In the genomic region with DNA sequence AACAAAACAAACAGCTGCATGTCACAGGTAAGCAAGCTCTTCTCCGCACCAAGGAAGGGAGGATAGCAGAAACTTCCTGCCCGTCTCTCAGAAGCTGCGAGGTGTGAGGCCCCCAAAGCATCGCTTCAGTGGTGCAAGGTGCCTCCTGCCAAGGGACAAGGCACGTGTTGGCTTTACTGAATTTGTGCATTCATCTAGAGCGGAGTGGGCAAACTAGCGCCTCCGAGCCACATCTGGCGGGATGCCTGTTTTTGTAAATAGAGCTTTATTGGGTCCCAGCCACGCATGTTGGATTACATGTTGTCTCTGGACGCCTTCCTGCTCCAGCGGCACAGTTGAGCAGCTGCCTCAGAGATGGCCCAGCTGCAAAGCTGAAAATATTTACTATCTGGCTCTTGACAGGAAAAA, we compare ENCODE assay signal across 9 cellular contexts. TPM values are rescaled to one million over a fixed set of nuclear protein-coding genes. Genes with fewer than 3 reads are reported as not detected.
DNase-seq lines count a peak whose midpoint lies in the region; ATAC-seq and TF ChIP-seq lines count a peak whose summit lies in the region.
"Had no signal": no experiment of that assay in that cellular context is flagged by ENCODE, and none has a peak within 500 bp of the region (broad histone marks: within the 10 kb centered on the region; RNA-seq: fewer than 3 reads in every experiment).

No MANE protein-coding gene starts in this region.

- intact Hi-C loops in colonic mucosa (cut with DNase I), result no loop called here

- H3K4me1 Mint-ChIP-seq in IgD-negative memory B cell, result peaks cover 0 to 9% (median 7%) of the 10 kb centered on the region in 3 donors
- H3K4me1 Mint-ChIP-seq in activated T-helper 17 cell treated with anti-CD3 and anti-CD28 coated beads, Interleukin-2, amount 50 U/mL, for 72 hours, result no peaks in the 10 kb centered on the region

- H3K36me3 Mint-ChIP-seq in IgD-negative memory B cell, result peaks cover 1% of the 10 kb centered on the region
- no peaks in the 10 kb centered on the region for H3K36me3 Mint-ChIP-seq in activated T-helper 17 cell treated with anti-CD3 and anti-CD28 coated beads, Interleukin-2, amount 50 U/mL, for 72 hours (ENCODE audit: low read depth)

- H3K27me3 Mint-ChIP-seq in IgD-negative memory B cell, result no peaks in the 10 kb centered on the region
- no peaks in the 10 kb centered on the region for H3K27me3 Mint-ChIP-seq in activated T-helper 17 cell treated with anti-CD3 and anti-CD28 coated beads, Interleukin-2, amount 50 U/mL, for 72 hours

- no peak overlapping the region for H3K9ac ChIP-seq in colonic mucosa (ENCODE audit: low read depth in 2 of 2, low read length in 2 of 2)

- no peaks in the 10 kb centered on the region for H3K9me3 ChIP-seq in colonic mucosa

- no peak overlapping the region for H3K27ac ChIP-seq in colonic mucosa

- H3K27ac Mint-ChIP-seq in IgD-negative memory B cell, result peak overlapping the region in 2 of 3 donors; percentile 76 to 92
- no peak overlapping the region for H3K27ac Mint-ChIP-seq in activated T-helper 17 cell treated with anti-CD3 and anti-CD28 coated beads, Interleukin-2, amount 50 U/mL, for 72 hours

- peak overlapping the region; percentile 33 to 88 (median 75) for H3K4me3 Mint-ChIP-seq in IgD-negative memory B cell
- H3K4me3 Mint-ChIP-seq in activated T-helper 17 cell treated with anti-CD3 and anti-CD28 coated beads, Interleukin-2, amount 50 U/mL, for 72 hours, result no peak overlapping the region

- no peak overlapping the region for H3K4me3 ChIP-seq in colonic mucosa

- no peaks in the 10 kb centered on the region for H3K4me1 ChIP-seq in colonic mucosa

- no peaks in the 10 kb centered on the region for H3K27me3 ChIP-seq in colonic mucosa

- no peak for TF ChIP-seq CTCF in colonic mucosa (IDR thresholded peaks at IDR 0.05)

- DNase-seq in DMS 273 treated with DMSO at 0.1 percent for 48 hours (lab: John Stamatoyannopoulos, UW) (peak; percentile 16), colonic mucosa (peak; percentile 37), mucosa of gallbladder (ENCODE audit: low spot score) (peak; percentile 21), CD1c-positive myeloid dendritic cell (ENCODE audit: extremely low spot score) (no peak), iPS-NIHi7 (ENCODE audit: extremely low spot score) (no peak), NCI-H128 (lab: John Stamatoyannopoulos, UW; ENCODE audit: unreplicated experiment) (no peak)

- ATAC-seq in activated T-helper 17 cell treated with anti-CD3 and anti-CD28 coated beads, Interleukin-2, amount 50 U/mL, for 72 hours (replicated peaks), result no peak
- ATAC-seq: esophagus mucosa had no signal

- peaks cover 0 to 3% (median 0%) of the 10 kb centered on the region in 3 donors for H3K9me3 Mint-ChIP-seq in IgD-negative memory B cell
- no peaks in the 10 kb centered on the region for H3K9me3 Mint-ChIP-seq in activated T-helper 17 cell treated with anti-CD3 and anti-CD28 coated beads, Interleukin-2, amount 50 U/mL, for 72 hours

- no peaks in the 10 kb centered on the region for H3K36me3 ChIP-seq in colonic mucosa

RNA-seq across cellular contexts. Expression of a gene that starts 27.7 kb away (rescaled TPM):
- polyA plus RNA-seq in IgD-negative memory B cell, result 10.2 TPM
- total RNA-seq in colonic mucosa, result 10 to 100 TPM; 35.6 to 62.1 TPM
- total RNA-seq in mucosa of gallbladder, result 71.2 TPM
- total RNA-seq in activated T-helper 17 cell treated with anti-CD3 and anti-CD28 coated beads, Interleukin-2, amount 50 U/mL, for 72 hours, result 1 to 10 TPM; 8.2 to 9.2 TPM

RNA-seq across cellular contexts. Expression of a gene that starts 38.0 kb away (rescaled TPM):
- polyA plus RNA-seq in IgD-negative memory B cell, result not detected
- total RNA-seq in colonic mucosa (not detected), mucosa of gallbladder (not detected)
- total RNA-seq in activated T-helper 17 cell treated with anti-CD3 and anti-CD28 coated beads, Interleukin-2, amount 50 U/mL, for 72 hours, result not detected
- total RNA-seq: esophagus mucosa had no signal

Comparison
In these comparisons a context has a peak if more than half of its experiments do, and no peak if none do; other contexts are left out.
1. DNase-seq: peak in DMS 273 treated with DMSO at 0.1 percent for 48 hours (single experiment), colonic mucosa (single experiment) and mucosa of gallbladder (single experiment); none in CD1c-positive myeloid dendritic cell (single experiment), iPS-NIHi7 (single experiment) and NCI-H128 (single experiment).